12 cellular contexts compared by ENCODE assay signal in genomic region chr3:40741729-40742128, GRCh38.
DNase-seq lines count a peak whose midpoint lies in the region; ATAC-seq, FAIRE-seq and TF ChIP-seq lines count a peak whose summit lies in the region.
"Had no signal": no experiment of that assay in that cellular context is flagged by ENCODE, and none has a peak within 500 bp of the region (broad histone marks: within the 10 kb centered on the region; RNA-seq: fewer than 3 reads in every experiment).

No MANE protein-coding gene starts in this region.

- TF ChIP-seq POLR2A in HepG2 (IDR thresholded peaks at IDR 0.05; ENCODE audit: insufficient read depth in 1 of 2, low read depth in 2 of 2, low read length in 2 of 2) (no peak), right lobe of liver (IDR thresholded peaks at IDR 0.05) (no peak)

- H2AFZ ChIP-seq in HepG2 (ENCODE audit: low read length): no peak overlapping the region

- TF ChIP-seq EP300 in HepG2 (IDR thresholded peaks at IDR 0.05; ENCODE audit: low read depth in 2 of 2, low read length in 2 of 2) (no peak), HepG2 (CRISPR knock-in tag; IDR thresholded peaks at IDR 0.05; ENCODE audit: borderline replicate concordance) (no peak)

- no peak overlapping the region for H3K4me2 ChIP-seq in HepG2 (ENCODE audit: low read depth, low read length)

- H3K27ac ChIP-seq in HepG2 (ENCODE audit: extremely low read length, insufficient read depth, low read length) (no peak overlapping the region), right lobe of liver (no peak overlapping the region), aorta (ENCODE audit: low read depth in 1 of 2, low read length in 2 of 2) (no peak overlapping the region)
- H3K27ac ChIP-seq: WERI-Rb-1 had no signal

- TF ChIP-seq CTCF in HepG2 (CRISPR knock-in tag; IDR thresholded peaks at IDR 0.05) (no peak), right lobe of liver (IDR thresholded peaks at IDR 0.05) (no peak), GM10266 (IDR thresholded peaks at IDR 0.05; ENCODE audit: control insufficient read depth, insufficient read depth, low read depth, missing control alignments) (no peak)

- POLR2A ChIA-PET in HepG2 (lab: Yijun Ruan, JAX): no interaction called here

- no peak for ATAC-seq in HepG2
- no peak for ATAC-seq in right lobe of liver
- peak; percentile 76 for ATAC-seq in aorta (ENCODE audit: low FRiP score)
- ATAC-seq: naive thymus-derived CD4-positive, alpha-beta T cell had no signal

- intact Hi-C loops in HepG2 (cut with micrococcal nuclease; ENCODE audit: unreplicated experiment) (no loop called here), right lobe of liver (cut with DNase I) (no loop called here), aorta (cut with DNase I) (no loop called here)

- no peak overlapping the region for H3K4me3 ChIP-seq in HepG2 (replicated peaks in 1 of 3; ENCODE audit: insufficient read depth in 1 of 3, low read depth in 2 of 3, low read length in 3 of 3)
- no peak overlapping the region for H3K4me3 ChIP-seq in right lobe of liver
- no peak overlapping the region for H3K4me3 ChIP-seq in aorta (ENCODE audit: low read length in 2 of 2)
- H3K4me3 ChIP-seq: HAP-1 had no signal

- no peak overlapping the region for H3K9ac ChIP-seq in HepG2 (ENCODE audit: insufficient read depth, low read depth, low read length)

- H3K9me3 ChIP-seq in HepG2 (ENCODE audit: low read length) (no peaks in the 10 kb centered on the region), right lobe of liver (no peaks in the 10 kb centered on the region), aorta (ENCODE audit: control insufficient read depth, low read length) (no peaks in the 10 kb centered on the region)
- H3K9me3 ChIP-seq: HAP-1 had no signal

- TF ChIP-seq RAD21 in HepG2 (CRISPR knock-in tag; IDR thresholded peaks at IDR 0.05): no peak

- H3K4me1 ChIP-seq in HepG2 (ENCODE audit: insufficient read depth, low read length): no peaks in the 10 kb centered on the region
- H3K4me1 ChIP-seq in right lobe of liver: no peaks in the 10 kb centered on the region
- no peaks in the 10 kb centered on the region for H3K4me1 ChIP-seq in aorta (ENCODE audit: control insufficient read depth in 1 of 2, insufficient read depth in 2 of 2, low read length in 2 of 2)
- H3K4me1 ChIP-seq: HAP-1 had no signal

- DNase-seq in HepG2 (ENCODE audit: low spot score): no peak
- no peak for DNase-seq in right lobe of liver
- peak; percentile 37 for DNase-seq in brain pericyte (ENCODE audit: low read depth, low spot score)
- peak; percentile 19 for DNase-seq in midbrain (lab: John Stamatoyannopoulos, UW)
- no peak for DNase-seq in aorta
- DNase-seq in D341Med (ENCODE audit: low spot score): no peak
- DNase-seq in activated effector memory CD4-positive, alpha-beta T cell treated with Interleukin-2 at 50 U/mL for 16 hours: no peak
- DNase-seq in GM10266 (ENCODE audit: extremely low spot score): no peak
- DNase-seq: CD4-positive, alpha-beta memory T cell; naive thymus-derived CD4-positive, alpha-beta T cell; WERI-Rb-1 had no signal

- no TSS peak for BruUV-seq in HepG2 (replicated peaks; lab: Mats Ljungman, UMichigan)

- CTCF ChIA-PET in HepG2 (lab: Yijun Ruan, JAX; ENCODE audit: low intra/inter-chr PET ratio, low total read pairs): no interaction called here

- no peaks in the 10 kb centered on the region for H4K20me1 ChIP-seq in HepG2 (ENCODE audit: insufficient read depth, low read length)

- WGBS in HepG2 (ENCODE audit: low lambda C conversion rate): 0% methylated on average over 1 of the region's 1 CpG
- WGBS in right lobe of liver (ENCODE audit: insufficient coverage, low coverage, low lambda C conversion rate, missing lambda C conversion rate): no CpG with 5 or more reads among the region's 1 CpG
- WGBS in aorta, 2 donors: 10 to 12% methylated on average over 1 of the region's 1 CpG

- no peaks in the 10 kb centered on the region; a peak in 1 of 5 replicates for H3K27me3 ChIP-seq in HepG2 (ENCODE audit: control insufficient read depth in 1 of 2, insufficient read depth in 2 of 2, low read length in 2 of 2)
- no peaks in the 10 kb centered on the region for H3K27me3 ChIP-seq in right lobe of liver
- peaks cover 0 to 3% of the 10 kb centered on the region in 2 donors for H3K27me3 ChIP-seq in aorta (ENCODE audit: control insufficient read depth in 1 of 2, insufficient read depth in 2 of 2, low read length in 1 of 2)

- no peak for FAIRE-seq in HepG2 (lab: Jason Lieb, UNC)

- H3K79me2 ChIP-seq in HepG2 (ENCODE audit: insufficient read depth, low read length): no peaks in the 10 kb centered on the region

- in situ Hi-C loops in HepG2 (cut with HindIII; ENCODE audit: extremely low pct_ligation_motif_present, low pct_unique_long_range_greater_than_20kb): no loop called here

- no peaks in the 10 kb centered on the region for H3K36me3 ChIP-seq in HepG2 (replicated peaks in 1 of 2; ENCODE audit: control insufficient read depth in 1 of 2, insufficient read depth in 2 of 2, low read length in 2 of 2)
- no peaks in the 10 kb centered on the region for H3K36me3 ChIP-seq in right lobe of liver
- no peaks in the 10 kb centered on the region for H3K36me3 ChIP-seq in aorta (ENCODE audit: control insufficient read depth in 1 of 2, insufficient read depth in 2 of 2, low read length in 1 of 2)
- H3K36me3 ChIP-seq: HAP-1, WERI-Rb-1 had no signal

TF ChIP-seq in HepG2, 621 proteins besides CTCF, POLR2A, EP300 and RAD21:
- TF ChIP-seq PHB2 (IDR thresholded peaks at IDR 0.05; ENCODE audit: partially characterized antibody) (no peak), ATF7 (IDR thresholded peaks at IDR 0.05) (0 out of 2 replicates have a peak, but pooled peaks have one; percentile 28), ATF7 (CRISPR knock-in tag; IDR thresholded peaks at IDR 0.05) (no peak), RFX1 (IDR thresholded peaks at IDR 0.05) (peak; percentile 30; the same call in 1 of the 2 replicates)

Comparison
In these comparisons a context has a peak if more than half of its experiments do, and no peak if none do; other contexts are left out.
1. DNase-seq: peak in brain pericyte (single experiment) and midbrain (single experiment); none in HepG2 (single experiment), right lobe of liver (0 of 3), aorta (0 of 2), D341Med (single experiment), activated effector memory CD4-positive, alpha-beta T cell treated with Interleukin-2 at 50 U/mL for 16 hours (single experiment) and GM10266 (single experiment).